In genomic region chr1:181776044-181776443, GRCh38 we compare ENCODE assay signal across 24 cellular contexts.
"Had no signal": no experiment of that assay in that cellular context is flagged by ENCODE, and none has a peak within 500 bp of the region (broad histone marks: within the 10 kb centered on the region; RNA-seq: fewer than 3 reads in every experiment).

No MANE protein-coding gene starts in this region.

- H3K4me3 ChIP-seq: stomach, suprapubic skin, testis, thoracic aorta, thyroid gland, tibial artery, tibial nerve, transverse colon, upper lobe of left lung, upper lobe of right lung, uterus, vagina had no signal

- DNase-seq: stimulated activated CD4-positive, alpha-beta T cell treated with anti-CD3 and anti-CD28 coated beads, Interleukin-2, amount 100 ng/mL, for 48 hours; stimulated activated CD4-positive, alpha-beta T cell treated with anti-CD3 and anti-CD28 coated beads, Interleukin-4, amount 100 ng/mL, for 1 hour; stimulated activated CD4-positive, alpha-beta T cell treated with anti-CD3 and anti-CD28 coated beads, Interleukin-4, amount 100 ng/mL, for 24 hours; stimulated activated CD4-positive, alpha-beta T cell treated with anti-CD3 and anti-CD28 coated beads, Interleukin-4, amount 100 ng/mL, for 4 hours; stimulated activated CD8-positive, alpha-beta memory T cell treated with anti-CD3 and anti-CD28 coated beads, Interleukin-4, amount 100 ng/mL, for 48 hours; stimulated activated naive B cell treated with anti-CD40 and anti-IgM and Interleukin-4, amounts not matched to agents 10 μg/mL and 1 μg/mL and 100 μg/mL, for 72 hours; stimulated activated naive CD4-positive, alpha-beta T cell; stimulated activated naive CD4-positive, alpha-beta T cell treated with Interleukin-2 at 50 U/mL for 16 hours; stimulated activated naive CD8-positive, alpha-beta T cell treated with anti-CD3 and anti-CD28 coated beads, Interleukin-15, amount 100 ng/mL, for 72 hours; stimulated activated naive CD8-positive, alpha-beta T cell treated with anti-CD3 and anti-CD28 coated beads, Interleukin-15, Interleukin-2, amounts not matched to agents 100 U/mL and 50 U/mL, for 24 hours; stomach; substantia nigra; testis; thyroid gland; tibial artery; transverse colon; trophoblast cell; upper lobe of right lung; uterus had no signal

- H3K4me1 ChIP-seq: stomach, suprapubic skin, testis, thyroid gland, tibial artery, tibial nerve, transverse colon, upper lobe of left lung, upper lobe of right lung, uterus, vagina had no signal

- H3K27ac ChIP-seq: stomach, suprapubic skin, testis, thoracic aorta, thyroid gland, tibial artery, tibial nerve, transverse colon, upper lobe of left lung, upper lobe of right lung, uterus, vagina had no signal

- H3K36me3 ChIP-seq: stomach, suprapubic skin, thoracic aorta, thyroid gland, tibial artery, tibial nerve, transverse colon, upper lobe of left lung, upper lobe of right lung, uterus, vagina had no signal

- H3K27me3 ChIP-seq: stomach, testis, thyroid gland, tibial artery, tibial nerve, transverse colon, upper lobe of left lung, upper lobe of right lung, uterus, vagina had no signal

- H3K9me3 ChIP-seq: stomach, suprapubic skin, testis, thoracic aorta, thyroid gland, tibial artery, tibial nerve, transverse colon, upper lobe of left lung, upper lobe of right lung, uterus, vagina had no signal
